8 cellular contexts compared by ENCODE assay signal in the genomic region with DNA sequence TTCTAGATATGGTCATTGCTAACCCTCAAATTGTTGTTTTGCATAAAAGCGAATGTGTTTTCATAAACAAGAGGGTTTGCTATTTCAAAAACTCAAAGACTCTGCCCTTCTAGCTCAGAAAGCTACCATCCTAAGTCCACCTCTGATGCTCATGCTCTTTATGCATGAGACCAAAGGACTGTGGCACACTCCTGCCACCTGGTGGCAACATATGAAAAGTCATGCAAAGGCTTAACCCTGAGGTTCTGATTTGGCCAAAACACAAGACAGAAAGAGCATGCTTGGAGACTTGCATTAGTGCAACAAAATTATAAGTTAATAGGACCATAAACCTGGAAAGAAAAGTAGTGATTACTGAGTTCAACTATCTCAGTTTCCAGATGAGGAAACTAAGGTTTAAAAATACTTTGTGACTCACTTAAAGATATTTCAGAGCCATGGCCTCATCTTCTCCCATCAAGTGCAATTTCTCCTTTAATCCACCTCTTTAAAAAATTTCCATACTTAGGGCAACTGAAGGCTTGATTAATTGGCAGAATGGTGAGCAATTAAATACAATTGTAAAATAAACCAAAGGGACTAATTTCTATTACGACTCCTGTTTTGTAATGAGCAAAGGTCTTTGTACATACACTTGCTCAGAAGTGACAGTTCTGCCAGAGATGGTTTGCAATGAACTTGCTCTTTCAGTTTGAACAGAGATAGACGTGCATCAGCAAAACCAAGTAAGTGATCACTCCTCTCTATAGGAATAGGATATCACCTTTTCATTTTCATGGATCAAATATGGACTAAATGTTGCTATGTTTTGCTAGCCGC.
DNase-seq lines count a peak whose midpoint lies in the region; ATAC-seq and TF ChIP-seq lines count a peak whose summit lies in the region.

No MANE protein-coding gene starts in this region.

- peaks cover 0 to 54% of the 10 kb centered on the region in 2 experiments; a peak in 3 of 4 replicates for H3K4me1 ChIP-seq in HCT116 (ENCODE audit: control insufficient read depth in 1 of 2, insufficient read depth in 2 of 2, low read length in 2 of 2)

- BruUV-seq in HCT116 (replicated peaks; lab: Mats Ljungman, UMichigan), result no TSS peak

- H3K4me3 ChIP-seq in GM12865 (ENCODE audit: low read depth, low read length) (no peak overlapping the region), HCT116 (replicated peaks in 1 of 2; ENCODE audit: low read depth in 1 of 2, low read length in 2 of 2) (no peak overlapping the region)

- RAD21 ChIA-PET in HCT116 (lab: Charles Lee; ENCODE audit: low non-redundant PET in 1 of 2, low total read pairs in 2 of 2, uncharacterized antibody in 2 of 2, unreplicated experiment in 2 of 2), result interaction anchor here in 1 of 2 experiments (0.6 kb wide), 1 partner anchor 111 kb away, joined by 3 read pairs; a partner anchor contains a TSS

- ATAC-seq in HCT116, result peak; percentile 92

- CTCF ChIA-PET in HCT116 (lab: Charles Lee), result interaction anchor here (0.6 to 1.3 kb wide), 9 partner anchors 11 to 1330 kb away, joined by 3 to 7 read pairs (median 4); no protein-coding TSS in a partner anchor
- CTCF ChIA-PET in activated naive CD4-positive, alpha-beta T cell treated with anti-CD3 and anti-CD28 coated beads, Interleukin-2, amount 10 ng/mL, durations not matched to agents 7 days and 5 days (lab: Charles Lee), result interaction anchor here (0.9 to 1.2 kb wide), 3 partner anchors 35 to 1331 kb away, joined by 3 to 5 read pairs (median 4); no protein-coding TSS in a partner anchor

- H3K4me1 Mint-ChIP-seq in activated naive CD4-positive, alpha-beta T cell treated with anti-CD3 and anti-CD28 coated beads, Interleukin-2, amount 10 ng/mL, durations not matched to agents 7 days and 5 days, result peaks cover 6% of the 10 kb centered on the region

- DNase-seq in GM12865 (ENCODE audit: low read depth) (peak; percentile 87), HCT116 (ENCODE audit: low read depth, low spot score) (peak; percentile 70), M059J (ENCODE audit: low read depth) (peak; percentile 75), SHP77 treated with DMSO at 0.1 percent for 48 hours (lab: John Stamatoyannopoulos, UW) (peak; percentile 61), glomerular visceral epithelial cell (ENCODE audit: extremely low spot score) (peak; percentile 79), posterior vena cava (ENCODE audit: low spot score) (peak; percentile 91), GM19240 (ENCODE audit: insufficient read length, low spot score) (no peak)
- DNase-seq in activated naive CD4-positive, alpha-beta T cell treated with anti-CD3 and anti-CD28 coated beads, Interleukin-2, amount 10 ng/mL, durations not matched to agents 7 days and 5 days, result peak; percentile 73

- TF ChIP-seq CTCF in GM12865 (IDR thresholded peaks at IDR 0.05; ENCODE audit: insufficient read depth, low read depth, low read length, missing control alignments) (peak; percentile 82), HCT116 (IDR thresholded peaks at IDR 0.05 in 2 of 3, conservative IDR thresholded peaks at IDR 0.05 in 1 of 3; ENCODE audit: borderline replicate concordance in 1 of 3, insufficient read depth in 1 of 3, low read depth in 2 of 3, low read length in 2 of 3) (peak; percentile 74 to 93 (median 90))

- no peaks in the 10 kb centered on the region for H3K36me3 ChIP-seq in HCT116 (ENCODE audit: control insufficient read depth in 1 of 2, insufficient read depth in 2 of 2, low read length in 2 of 2)

- intact Hi-C loops in HCT116 (cut with micrococcal nuclease) (loop anchor here (1.0 kb wide), 3 partner anchors 14 to 1330 kb away; no protein-coding TSS in a partner anchor), posterior vena cava (cut with DNase I) (no loop called here)

- H3K9me3 ChIP-seq in HCT116 (ENCODE audit: control insufficient read depth in 1 of 2, insufficient read depth in 1 of 2, low read depth in 1 of 2, low read length in 2 of 2), result no peaks in the 10 kb centered on the region

- no peak overlapping the region for H3K4me2 ChIP-seq in HCT116 (ENCODE audit: low read length)

- no peaks in the 10 kb centered on the region for H3K27me3 Mint-ChIP-seq in activated naive CD4-positive, alpha-beta T cell treated with anti-CD3 and anti-CD28 coated beads, Interleukin-2, amount 10 ng/mL, durations not matched to agents 7 days and 5 days

- peak overlapping the region; percentile 1 for H2AFZ ChIP-seq in HCT116 (ENCODE audit: low read depth, low read length, poor library complexity, severe bottlenecking)

- no peaks in the 10 kb centered on the region for H3K9me2 ChIP-seq in HCT116 (ENCODE audit: insufficient read depth)

- H3K27ac ChIP-seq in HCT116 (ENCODE audit: low read depth, low read length), result no peak overlapping the region

- no peaks in the 10 kb centered on the region for H4K20me1 ChIP-seq in HCT116 (ENCODE audit: insufficient read depth)

- TF ChIP-seq RAD21 in HCT116 (IDR thresholded peaks at IDR 0.05; ENCODE audit: low read depth), result peak; percentile 91

- no peaks in the 10 kb centered on the region for H3K27me3 ChIP-seq in HCT116 (ENCODE audit: insufficient read depth, low read length)

- no peak for TF ChIP-seq POLR2A in HCT116 (IDR thresholded peaks at IDR 0.05; ENCODE audit: borderline replicate concordance, extremely low read depth, insufficient read depth, insufficient read length)

- H3K4me3 Mint-ChIP-seq in activated naive CD4-positive, alpha-beta T cell treated with anti-CD3 and anti-CD28 coated beads, Interleukin-2, amount 10 ng/mL, durations not matched to agents 7 days and 5 days, result no peak overlapping the region

- no peaks in the 10 kb centered on the region for H3K36me3 Mint-ChIP-seq in activated naive CD4-positive, alpha-beta T cell treated with anti-CD3 and anti-CD28 coated beads, Interleukin-2, amount 10 ng/mL, durations not matched to agents 7 days and 5 days

- POLR2A ChIA-PET in HCT116 (lab: Charles Lee), result no interaction called here

- no peak overlapping the region for H3K27ac Mint-ChIP-seq in activated naive CD4-positive, alpha-beta T cell treated with anti-CD3 and anti-CD28 coated beads, Interleukin-2, amount 10 ng/mL, durations not matched to agents 7 days and 5 days

- no peaks in the 10 kb centered on the region for H3K79me2 ChIP-seq in HCT116 (ENCODE audit: insufficient read depth, low read length)

- H3K9me3 Mint-ChIP-seq in activated naive CD4-positive, alpha-beta T cell treated with anti-CD3 and anti-CD28 coated beads, Interleukin-2, amount 10 ng/mL, durations not matched to agents 7 days and 5 days, result no peaks in the 10 kb centered on the region

- H3K9ac ChIP-seq in HCT116 (ENCODE audit: low read length), result no peak overlapping the region

TF ChIP-seq in HCT116, 20 proteins besides CTCF, POLR2A, EP300 and RAD21 (continues in another document):
- TF ChIP-seq EZH2phosphoT487 (IDR thresholded peaks at IDR 0.05; ENCODE audit: borderline replicate concordance), result no peak
- TF ChIP-seq EZH2 (IDR thresholded peaks at IDR 0.05), result no peak
- TF ChIP-seq ELF1 (IDR thresholded peaks at IDR 0.05; ENCODE audit: borderline replicate concordance, low read depth), result no peak
- TF ChIP-seq, protein P1, sequence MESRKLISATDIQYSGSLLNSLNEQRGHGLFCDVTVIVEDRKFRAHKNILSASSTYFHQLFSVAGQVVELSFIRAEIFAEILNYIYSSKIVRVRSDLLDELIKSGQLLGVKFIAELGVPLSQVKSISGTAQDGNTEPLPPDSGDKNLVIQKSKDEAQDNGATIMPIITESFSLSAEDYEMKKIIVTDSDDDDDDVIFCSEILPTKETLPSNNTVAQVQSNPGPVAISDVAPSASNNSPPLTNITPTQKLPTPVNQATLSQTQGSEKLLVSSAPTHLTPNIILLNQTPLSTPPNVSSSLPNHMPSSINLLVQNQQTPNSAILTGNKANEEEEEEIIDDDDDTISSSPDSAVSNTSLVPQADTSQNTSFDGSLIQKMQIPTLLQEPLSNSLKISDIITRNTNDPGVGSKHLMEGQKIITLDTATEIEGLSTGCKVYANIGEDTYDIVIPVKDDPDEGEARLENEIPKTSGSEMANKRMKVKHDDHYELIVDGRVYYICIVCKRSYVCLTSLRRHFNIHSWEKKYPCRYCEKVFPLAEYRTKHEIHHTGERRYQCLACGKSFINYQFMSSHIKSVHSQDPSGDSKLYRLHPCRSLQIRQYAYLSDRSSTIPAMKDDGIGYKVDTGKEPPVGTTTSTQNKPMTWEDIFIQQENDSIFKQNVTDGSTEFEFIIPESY (IDR thresholded peaks at IDR 0.05; ENCODE audit: extremely low read depth, insufficient replicate concordance, low read length), result no peak
- TF ChIP-seq SIN3A (IDR thresholded peaks at IDR 0.05; ENCODE audit: low read depth), result no peak
- TF ChIP-seq ZNF274 (IDR thresholded peaks at IDR 0.05; ENCODE audit: low read depth, low read length), result no peak
- no peak for TF ChIP-seq EGR1 (IDR thresholded peaks at IDR 0.05; ENCODE audit: low read depth)
- TF ChIP-seq, protein P2, sequence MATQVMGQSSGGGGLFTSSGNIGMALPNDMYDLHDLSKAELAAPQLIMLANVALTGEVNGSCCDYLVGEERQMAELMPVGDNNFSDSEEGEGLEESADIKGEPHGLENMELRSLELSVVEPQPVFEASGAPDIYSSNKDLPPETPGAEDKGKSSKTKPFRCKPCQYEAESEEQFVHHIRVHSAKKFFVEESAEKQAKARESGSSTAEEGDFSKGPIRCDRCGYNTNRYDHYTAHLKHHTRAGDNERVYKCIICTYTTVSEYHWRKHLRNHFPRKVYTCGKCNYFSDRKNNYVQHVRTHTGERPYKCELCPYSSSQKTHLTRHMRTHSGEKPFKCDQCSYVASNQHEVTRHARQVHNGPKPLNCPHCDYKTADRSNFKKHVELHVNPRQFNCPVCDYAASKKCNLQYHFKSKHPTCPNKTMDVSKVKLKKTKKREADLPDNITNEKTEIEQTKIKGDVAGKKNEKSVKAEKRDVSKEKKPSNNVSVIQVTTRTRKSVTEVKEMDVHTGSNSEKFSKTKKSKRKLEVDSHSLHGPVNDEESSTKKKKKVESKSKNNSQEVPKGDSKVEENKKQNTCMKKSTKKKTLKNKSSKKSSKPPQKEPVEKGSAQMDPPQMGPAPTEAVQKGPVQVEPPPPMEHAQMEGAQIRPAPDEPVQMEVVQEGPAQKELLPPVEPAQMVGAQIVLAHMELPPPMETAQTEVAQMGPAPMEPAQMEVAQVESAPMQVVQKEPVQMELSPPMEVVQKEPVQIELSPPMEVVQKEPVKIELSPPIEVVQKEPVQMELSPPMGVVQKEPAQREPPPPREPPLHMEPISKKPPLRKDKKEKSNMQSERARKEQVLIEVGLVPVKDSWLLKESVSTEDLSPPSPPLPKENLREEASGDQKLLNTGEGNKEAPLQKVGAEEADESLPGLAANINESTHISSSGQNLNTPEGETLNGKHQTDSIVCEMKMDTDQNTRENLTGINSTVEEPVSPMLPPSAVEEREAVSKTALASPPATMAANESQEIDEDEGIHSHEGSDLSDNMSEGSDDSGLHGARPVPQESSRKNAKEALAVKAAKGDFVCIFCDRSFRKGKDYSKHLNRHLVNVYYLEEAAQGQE (IDR thresholded peaks at IDR 0.05; ENCODE audit: low read depth), result no peak
- TF ChIP-seq POLR2AphosphoS5 (IDR thresholded peaks at IDR 0.05; ENCODE audit: low read depth, low read length), result no peak
- TF ChIP-seq CBX3 (IDR thresholded peaks at IDR 0.05; ENCODE audit: low read depth), result 0 out of 2 replicates have a peak, but pooled peaks have one; percentile 40
- TF ChIP-seq YY1 (IDR thresholded peaks at IDR 0.05; ENCODE audit: extremely low read depth, insufficient replicate concordance, low read depth, low read length), result no peak
